ENCODE assay signal across 17 cellular contexts in the genomic region with DNA sequence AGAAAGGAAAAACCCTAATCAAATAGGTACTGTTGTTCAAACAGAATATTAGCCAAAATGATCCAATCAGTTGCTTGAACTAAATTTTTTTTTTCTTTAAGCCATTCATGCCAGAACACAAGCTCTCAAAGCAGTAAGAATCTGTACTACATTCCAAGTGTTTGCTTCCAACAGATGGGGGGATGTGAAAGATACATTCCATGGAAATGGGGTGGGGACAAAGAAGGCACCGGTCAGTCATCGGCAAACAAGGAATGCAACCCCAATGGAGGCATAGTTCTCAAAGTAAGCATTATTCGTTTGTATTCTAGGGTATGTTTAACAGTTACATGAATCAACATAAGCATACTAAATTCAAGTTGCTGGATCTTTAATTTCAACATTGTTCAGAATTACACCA.
"Had no signal": no experiment of that assay in that cellular context is flagged by ENCODE, and none has a peak within 500 bp of the region (broad histone marks: within the 10 kb centered on the region; RNA-seq: fewer than 3 reads in every experiment).

No MANE protein-coding gene starts in this region.

- H3K36me3 ChIP-seq: ovary, uterus had no signal

- H3K9me3 ChIP-seq: ovary, uterus had no signal

- H3K4me3 ChIP-seq: left ventricle myocardium inferior, lung, ovary, spleen, tibial nerve, uterus had no signal

- FAIRE-seq: small intestine had no signal

- ATAC-seq: naive thymus-derived CD4-positive, alpha-beta T cell; natural killer cell treated with Interleukin-12 subunit alpha and Interleukin-12 subunit beta and Interleukin-15 and Interleukin-18, amount 100 ng/mL, for 72 hours; right cardiac atrium; sciatic nerve; stimulated activated effector memory CD8-positive, alpha-beta T cell treated with anti-CD3 and anti-CD28 coated beads, Interleukin-12 subunit alpha, Interleukin-12 subunit beta, amount 100 ng/mL, for 72 hours had no signal

- H3K27ac ChIP-seq: left ventricle myocardium inferior, ovary, spleen, tibial nerve, uterus had no signal

- DNase-seq: hippocampal formation; islet precursor cell; left ventricle myocardium inferior; mesendoderm; naive thymus-derived CD4-positive, alpha-beta T cell; ovary; right cardiac atrium; small intestine; spleen; stimulated activated CD4-positive, alpha-beta T cell treated with anti-CD3 and anti-CD28 coated beads, Interleukin-4, amount 100 ng/mL, for 24 hours; stimulated activated naive CD4-positive, alpha-beta T cell; uterus had no signal

- H3K27me3 ChIP-seq: ovary, spleen, tibial nerve, uterus had no signal

- H3K4me1 ChIP-seq: left ventricle myocardium inferior, spleen, tibial nerve, uterus had no signal
